Comparison of ENCODE assay signal across 1 cellular context in the genomic region with DNA sequence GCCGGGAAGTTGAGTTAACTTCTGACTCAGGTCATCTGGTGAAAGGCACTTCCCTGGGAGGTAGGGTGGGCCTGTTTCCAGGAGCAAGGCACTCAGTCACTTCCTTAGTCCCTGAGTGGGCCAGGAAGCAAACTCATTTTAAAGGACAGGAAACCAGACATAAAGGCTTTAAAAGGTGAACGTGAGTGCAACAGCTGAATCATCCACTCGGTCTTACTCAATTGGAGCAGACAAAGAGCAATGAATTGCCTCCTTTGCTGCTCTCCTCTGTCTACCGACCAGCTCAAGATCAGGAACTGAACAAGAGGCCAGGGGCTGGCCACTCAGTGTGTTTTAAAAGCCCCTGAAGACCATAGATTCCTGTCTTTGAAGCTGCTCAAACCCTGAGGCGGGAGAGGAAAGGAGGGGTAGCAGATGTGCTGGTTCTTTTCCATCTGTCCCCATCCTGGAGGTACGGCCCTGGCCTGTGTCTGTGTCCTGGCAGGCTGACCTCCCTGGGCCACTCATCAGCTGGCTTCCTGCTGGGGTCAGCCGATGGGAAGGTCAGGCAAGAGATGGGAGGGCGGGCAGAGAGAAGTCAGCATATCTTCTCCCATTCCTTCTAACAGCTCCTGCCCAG.
TF ChIP-seq lines count a peak whose summit lies in the region.

No MANE protein-coding gene starts in this region.

TF ChIP-seq in HCT116, 20 proteins besides CTCF, POLR2A, EP300 and RAD21 (continued from another document):
- TF ChIP-seq, protein P1, sequence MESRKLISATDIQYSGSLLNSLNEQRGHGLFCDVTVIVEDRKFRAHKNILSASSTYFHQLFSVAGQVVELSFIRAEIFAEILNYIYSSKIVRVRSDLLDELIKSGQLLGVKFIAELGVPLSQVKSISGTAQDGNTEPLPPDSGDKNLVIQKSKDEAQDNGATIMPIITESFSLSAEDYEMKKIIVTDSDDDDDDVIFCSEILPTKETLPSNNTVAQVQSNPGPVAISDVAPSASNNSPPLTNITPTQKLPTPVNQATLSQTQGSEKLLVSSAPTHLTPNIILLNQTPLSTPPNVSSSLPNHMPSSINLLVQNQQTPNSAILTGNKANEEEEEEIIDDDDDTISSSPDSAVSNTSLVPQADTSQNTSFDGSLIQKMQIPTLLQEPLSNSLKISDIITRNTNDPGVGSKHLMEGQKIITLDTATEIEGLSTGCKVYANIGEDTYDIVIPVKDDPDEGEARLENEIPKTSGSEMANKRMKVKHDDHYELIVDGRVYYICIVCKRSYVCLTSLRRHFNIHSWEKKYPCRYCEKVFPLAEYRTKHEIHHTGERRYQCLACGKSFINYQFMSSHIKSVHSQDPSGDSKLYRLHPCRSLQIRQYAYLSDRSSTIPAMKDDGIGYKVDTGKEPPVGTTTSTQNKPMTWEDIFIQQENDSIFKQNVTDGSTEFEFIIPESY (IDR thresholded peaks at IDR 0.05; ENCODE audit: extremely low read depth, insufficient replicate concordance, low read length) = no peak
- TF ChIP-seq, protein P2, sequence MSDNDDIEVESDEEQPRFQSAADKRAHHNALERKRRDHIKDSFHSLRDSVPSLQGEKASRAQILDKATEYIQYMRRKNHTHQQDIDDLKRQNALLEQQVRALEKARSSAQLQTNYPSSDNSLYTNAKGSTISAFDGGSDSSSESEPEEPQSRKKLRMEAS (IDR thresholded peaks at IDR 0.05) = peak; percentile 55
- TF ChIP-seq ZNF274 (IDR thresholded peaks at IDR 0.05; ENCODE audit: low read depth, low read length) (no peak), SIN3A (IDR thresholded peaks at IDR 0.05; ENCODE audit: low read depth) (no peak), FOSL1 (IDR thresholded peaks at IDR 0.05; ENCODE audit: low read depth) (peak; percentile 80), SRF (IDR thresholded peaks at IDR 0.05; ENCODE audit: low read depth) (peak; percentile 81), YY1 (IDR thresholded peaks at IDR 0.05; ENCODE audit: extremely low read depth, insufficient replicate concordance, low read depth, low read length) (peak; percentile 38), ELF1 (IDR thresholded peaks at IDR 0.05; ENCODE audit: borderline replicate concordance, low read depth) (peak; percentile 46; the same call in 1 of the 2 replicates), POLR2AphosphoS5 (IDR thresholded peaks at IDR 0.05; ENCODE audit: low read depth, low read length) (peak; percentile 44), ZFX (IDR thresholded peaks at IDR 0.05) (no peak), EZH2phosphoT487 (IDR thresholded peaks at IDR 0.05; ENCODE audit: borderline replicate concordance) (no peak)
- TF ChIP-seq, protein P3, sequence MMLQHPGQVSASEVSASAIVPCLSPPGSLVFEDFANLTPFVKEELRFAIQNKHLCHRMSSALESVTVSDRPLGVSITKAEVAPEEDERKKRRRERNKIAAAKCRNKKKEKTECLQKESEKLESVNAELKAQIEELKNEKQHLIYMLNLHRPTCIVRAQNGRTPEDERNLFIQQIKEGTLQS (IDR thresholded peaks at IDR 0.05) = no peak
- TF ChIP-seq, protein P4, sequence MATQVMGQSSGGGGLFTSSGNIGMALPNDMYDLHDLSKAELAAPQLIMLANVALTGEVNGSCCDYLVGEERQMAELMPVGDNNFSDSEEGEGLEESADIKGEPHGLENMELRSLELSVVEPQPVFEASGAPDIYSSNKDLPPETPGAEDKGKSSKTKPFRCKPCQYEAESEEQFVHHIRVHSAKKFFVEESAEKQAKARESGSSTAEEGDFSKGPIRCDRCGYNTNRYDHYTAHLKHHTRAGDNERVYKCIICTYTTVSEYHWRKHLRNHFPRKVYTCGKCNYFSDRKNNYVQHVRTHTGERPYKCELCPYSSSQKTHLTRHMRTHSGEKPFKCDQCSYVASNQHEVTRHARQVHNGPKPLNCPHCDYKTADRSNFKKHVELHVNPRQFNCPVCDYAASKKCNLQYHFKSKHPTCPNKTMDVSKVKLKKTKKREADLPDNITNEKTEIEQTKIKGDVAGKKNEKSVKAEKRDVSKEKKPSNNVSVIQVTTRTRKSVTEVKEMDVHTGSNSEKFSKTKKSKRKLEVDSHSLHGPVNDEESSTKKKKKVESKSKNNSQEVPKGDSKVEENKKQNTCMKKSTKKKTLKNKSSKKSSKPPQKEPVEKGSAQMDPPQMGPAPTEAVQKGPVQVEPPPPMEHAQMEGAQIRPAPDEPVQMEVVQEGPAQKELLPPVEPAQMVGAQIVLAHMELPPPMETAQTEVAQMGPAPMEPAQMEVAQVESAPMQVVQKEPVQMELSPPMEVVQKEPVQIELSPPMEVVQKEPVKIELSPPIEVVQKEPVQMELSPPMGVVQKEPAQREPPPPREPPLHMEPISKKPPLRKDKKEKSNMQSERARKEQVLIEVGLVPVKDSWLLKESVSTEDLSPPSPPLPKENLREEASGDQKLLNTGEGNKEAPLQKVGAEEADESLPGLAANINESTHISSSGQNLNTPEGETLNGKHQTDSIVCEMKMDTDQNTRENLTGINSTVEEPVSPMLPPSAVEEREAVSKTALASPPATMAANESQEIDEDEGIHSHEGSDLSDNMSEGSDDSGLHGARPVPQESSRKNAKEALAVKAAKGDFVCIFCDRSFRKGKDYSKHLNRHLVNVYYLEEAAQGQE (IDR thresholded peaks at IDR 0.05; ENCODE audit: low read depth) = no peak
TF ChIP-seq in HCT116: peak in this region for 11.
